22 cellular contexts compared by ENCODE assay signal in genomic region chr6:107070686-107071085, GRCh38. TPM values are rescaled to one million over a fixed set of nuclear protein-coding genes. Genes with fewer than 3 reads are reported as not detected.
DNase-seq lines count a peak whose midpoint lies in the region; ATAC-seq and TF ChIP-seq lines count a peak whose summit lies in the region.
"Had no signal": no experiment of that assay in that cellular context is flagged by ENCODE, and none has a peak within 500 bp of the region (broad histone marks: within the 10 kb centered on the region; RNA-seq: fewer than 3 reads in every experiment).

No MANE protein-coding gene starts in this region.

- H3K23me2 ChIP-seq in H9 (ENCODE audit: insufficient read length, low read depth, low read length, poor library complexity, severe bottlenecking), result no peaks in the 10 kb centered on the region

- H3K18ac ChIP-seq in H9 (ENCODE audit: insufficient read length, low read depth, low read length), result no peak overlapping the region
- no peak overlapping the region for H3K18ac ChIP-seq in neuronal stem cell (ENCODE audit: low read length)

- no peak for ATAC-seq in HG02623 (IDR thresholded peaks at IDR 0.05; ENCODE audit: unreplicated experiment)
- ATAC-seq: A549; CD8-positive, alpha-beta T cell; GM12878 had no signal

- H3K27ac ChIP-seq in H9 (ENCODE audit: insufficient read length, low read depth, low read length), result no peak overlapping the region
- no peak overlapping the region for H3K27ac ChIP-seq in endodermal cell (ENCODE audit: low read depth, low read length)
- no peak overlapping the region for H3K27ac ChIP-seq in neuronal stem cell (replicated peaks; ENCODE audit: low read length)
- H3K27ac ChIP-seq: 22Rv1; A549; BLaER1 treated with 17β-estradiol and CSF1 and Interleukin-3, amounts not matched to agents 10 nM and 100 nM; C4-2B had no signal

- H4K91ac ChIP-seq in H9 (ENCODE audit: insufficient read length, low read depth, low read length) (no peak overlapping the region), neuronal stem cell (ENCODE audit: low read depth, low read length, poor library complexity) (no peak overlapping the region)

- H3K79me1 ChIP-seq in H9 (ENCODE audit: insufficient read depth, low read depth, low read length, poor library complexity, severe bottlenecking) (no peaks in the 10 kb centered on the region), neuronal stem cell (ENCODE audit: low read depth, low read length) (peaks cover 3% of the 10 kb centered on the region)

- peaks cover 13 to 82% (median 64%) of the 10 kb centered on the region in 3 experiments; a peak in 6 of 7 replicates for H3K36me3 Mint-ChIP-seq in H9 (ENCODE audit: insufficient read depth in 1 of 3, low read depth in 3 of 3)
- H3K36me3 Mint-ChIP-seq in endodermal cell (ENCODE audit: low read depth), result peaks cover 48% of the 10 kb centered on the region

- no peak overlapping the region for H3T11ph ChIP-seq in H9 (ENCODE audit: low read length)

- H4K5ac ChIP-seq in H9 (ENCODE audit: insufficient read length, low read depth, low read length), result no peak overlapping the region

- H2BK5ac ChIP-seq in H9 (ENCODE audit: insufficient read length, low read length) (no peak overlapping the region), neuronal stem cell (ENCODE audit: low read length) (peak overlapping the region; percentile 44)

- no peak overlapping the region for H2BK12ac ChIP-seq in H9 (ENCODE audit: insufficient read length, low read depth, low read length)
- H2BK12ac ChIP-seq in neuronal stem cell (ENCODE audit: low read length), result no peak overlapping the region

- H3K27ac Mint-ChIP-seq in H9 (peak overlapping the region in 2 of 3 experiments; percentile 56 to 57; a peak in 1 of 7 replicates), endodermal cell (peak overlapping the region; percentile 21)
- H3K27ac Mint-ChIP-seq: B cell; CD4-positive, alpha-beta T cell; CD8-positive, alpha-beta T cell had no signal

- H3K4me1 Mint-ChIP-seq in H9 (peaks cover 22 to 24% of the 10 kb centered on the region in 2 experiments), endodermal cell (peaks cover 38% of the 10 kb centered on the region)
- H3K4me1 Mint-ChIP-seq: B cell had no signal

- no peak overlapping the region for H3K4me2 ChIP-seq in H9 (ENCODE audit: insufficient read depth, insufficient read length, low read length)
- no peak overlapping the region for H3K4me2 ChIP-seq in neuronal stem cell (ENCODE audit: insufficient read depth, low read length, poor library complexity, severe bottlenecking)
- H3K4me2 ChIP-seq: A549; BLaER1 treated with 17β-estradiol and CSF1 and Interleukin-3, amounts not matched to agents 10 nM and 100 nM had no signal

- no peak overlapping the region for H3K56ac ChIP-seq in H9 (ENCODE audit: insufficient read length, low read depth, low read length)

- H3K14ac ChIP-seq in H9 (ENCODE audit: insufficient read depth, low read length) (no peak overlapping the region), neuronal stem cell (ENCODE audit: low read length) (no peak overlapping the region)

- no peaks in the 10 kb centered on the region for H3K79me2 ChIP-seq in H9 (ENCODE audit: insufficient read depth, low read length)

- no peaks in the 10 kb centered on the region; the same call in 1 of the 2 replicates for H3K4me1 ChIP-seq in H9 (ENCODE audit: insufficient read depth, low read length)
- H3K4me1 ChIP-seq in endodermal cell (ENCODE audit: control insufficient read depth, insufficient read depth, low read length), result peaks cover 23% of the 10 kb centered on the region
- no peaks in the 10 kb centered on the region for H3K4me1 ChIP-seq in neuronal stem cell (ENCODE audit: control insufficient read depth in 2 of 2, insufficient read depth in 1 of 2, low read depth in 1 of 2, low read length in 2 of 2)
- H3K4me1 ChIP-seq: A549 had no signal

- H3K4me3 Mint-ChIP-seq in H9 (no peak overlapping the region), endodermal cell (no peak overlapping the region)
- H3K4me3 Mint-ChIP-seq: B cell; CD4-positive, alpha-beta T cell; CD8-positive, alpha-beta T cell had no signal

- peaks cover 14% of the 10 kb centered on the region for H3K36me3 ChIP-seq in endodermal cell (ENCODE audit: control insufficient read depth, insufficient read depth, low read length)
- peaks cover 15 to 85% of the 10 kb centered on the region in 2 donors for H3K36me3 ChIP-seq in neuronal stem cell (replicated peaks in 1 of 2; ENCODE audit: control insufficient read depth in 2 of 2, insufficient read depth in 2 of 2, low read length in 2 of 2)

- no peak overlapping the region for H3K4ac ChIP-seq in H9 (ENCODE audit: low read depth, low read length)
- H3K4ac ChIP-seq in neuronal stem cell (ENCODE audit: low read length), result no peak overlapping the region

- H3K9ac ChIP-seq in H9 (ENCODE audit: extremely low read depth, insufficient read length, low read length) (no peak overlapping the region), endodermal cell (ENCODE audit: extremely low read depth, low read length, poor library complexity, severe bottlenecking) (no peak overlapping the region), neuronal stem cell (ENCODE audit: low read depth, low read length, poor library complexity) (no peak overlapping the region)
- H3K9ac ChIP-seq: BLaER1 treated with 17β-estradiol and CSF1 and Interleukin-3, amounts not matched to agents 10 nM and 100 nM had no signal

- H2AK5ac ChIP-seq in H9 (ENCODE audit: insufficient read length, low read length), result no peak overlapping the region
- H2AK5ac ChIP-seq in neuronal stem cell (ENCODE audit: low read depth, low read length), result no peak overlapping the region

- no peak overlapping the region for H4K8ac ChIP-seq in H9 (replicated peaks; ENCODE audit: insufficient read length, low read depth, low read length)
- no peak overlapping the region for H4K8ac ChIP-seq in neuronal stem cell (ENCODE audit: low read depth, low read length)

- H3K27me3 ChIP-seq in H9 (ENCODE audit: insufficient read depth, low read length) (no peaks in the 10 kb centered on the region), endodermal cell (ENCODE audit: control insufficient read depth, insufficient read depth, low read length, poor library complexity, severe bottlenecking) (no peaks in the 10 kb centered on the region), neuronal stem cell (ENCODE audit: control insufficient read depth in 3 of 3, insufficient read depth in 3 of 3, low read depth in 1 of 3, low read length in 3 of 3) (no peaks in the 10 kb centered on the region)
- H3K27me3 ChIP-seq: BLaER1 treated with 17β-estradiol and CSF1 and Interleukin-3, amounts not matched to agents 10 nM and 100 nM had no signal

- H3K9me3 Mint-ChIP-seq in H9, result no peaks in the 10 kb centered on the region; a peak in 1 of 5 replicates
- no peaks in the 10 kb centered on the region for H3K9me3 Mint-ChIP-seq in endodermal cell
- H3K9me3 Mint-ChIP-seq: CD4-positive, alpha-beta T cell; CD8-positive, alpha-beta T cell had no signal

- DNase-seq in H9 (no peak), endodermal cell (no peak), neuronal stem cell (ENCODE audit: low spot score) (no peak)
- DNase-seq in NK-92 treated with Interleukin-12 subunit alpha and Interleukin-12 subunit beta, amount 100 ng/mL, for 24 hours (lab: John Stamatoyannopoulos, UW), result no peak
- no peak for DNase-seq in activated effector memory CD4-positive, alpha-beta T cell treated with Interleukin-2 at 50 U/mL for 16 hours
- DNase-seq: AML-193; Caco-2; Calu3; CD4-positive, alpha-beta T cell; CD8-positive, alpha-beta T cell; DMS53; DMS79; DND-41; EL; GDM1 had no signal

- H2BK20ac ChIP-seq in H9 (ENCODE audit: low read depth, low read length, poor library complexity, severe bottlenecking), result no peak overlapping the region

- H3K23ac ChIP-seq in H9 (ENCODE audit: insufficient read length, low read depth, low read length), result no peak overlapping the region
- H3K23ac ChIP-seq in neuronal stem cell (ENCODE audit: low read depth, low read length, poor library complexity), result peak overlapping the region; percentile 48

- H3K9me3 ChIP-seq in H9 (ENCODE audit: control insufficient read depth, low read depth, low read length) (no peaks in the 10 kb centered on the region), endodermal cell (ENCODE audit: control insufficient read depth, low read length) (no peaks in the 10 kb centered on the region), neuronal stem cell (replicated peaks in 1 of 2; ENCODE audit: control insufficient read depth in 2 of 2, insufficient read depth in 1 of 2, low read depth in 1 of 2, low read length in 2 of 2) (peaks cover 0 to 3% of the 10 kb centered on the region in 2 donors)
- H3K9me3 ChIP-seq: A549; BLaER1 treated with 17β-estradiol and CSF1 and Interleukin-3, amounts not matched to agents 10 nM and 100 nM; Caco-2 had no signal

- TF ChIP-seq CTCF in H9 (conservative IDR thresholded peaks at IDR 0.05) (no peak), endodermal cell (conservative IDR thresholded peaks at IDR 0.05) (no peak)

- H2AFZ ChIP-seq in H9 (ENCODE audit: low read length), result no peak overlapping the region
- H2AFZ ChIP-seq in neuronal stem cell (ENCODE audit: low read length), result no peak overlapping the region

- H4K20me1 ChIP-seq in H9 (ENCODE audit: control insufficient read depth, insufficient read depth, insufficient read length), result no peaks in the 10 kb centered on the region

- H2BK120ac ChIP-seq in H9 (ENCODE audit: low read depth, low read length, poor library complexity, severe bottlenecking), result no peak overlapping the region
- H2BK120ac ChIP-seq in neuronal stem cell (ENCODE audit: low read depth, low read length), result no peak overlapping the region

- H3K4me3 ChIP-seq in endodermal cell (ENCODE audit: low read length) (no peak overlapping the region), neuronal stem cell (ENCODE audit: low read length in 2 of 2) (no peak overlapping the region)
- H3K4me3 ChIP-seq: A549; BLaER1 treated with 17β-estradiol and CSF1 and Interleukin-3, amounts not matched to agents 10 nM and 100 nM; GM12878 had no signal

- no CpG with 5 or more reads among the region's 12 CpGs for WGBS in H9 (ENCODE audit: extremely low coverage, insufficient read length, low lambda C conversion rate)
- 92 to 93% methylated on average over 2 to 12 of the region's 12 CpGs for WGBS in endodermal cell (ENCODE audit: insufficient coverage in 1 of 2, insufficient read length in 1 of 2), 2 experiments
- WGBS in neuronal stem cell (ENCODE audit: extremely low coverage in 2 of 2, insufficient read length in 2 of 2, insufficient replicate concordance in 1 of 2), 2 donors, result no CpG with 5 or more reads among the region's 12 CpGs

- H3K27me3 Mint-ChIP-seq in H9 (ENCODE audit: low read depth), result no peaks in the 10 kb centered on the region
- no peaks in the 10 kb centered on the region for H3K27me3 Mint-ChIP-seq in endodermal cell (ENCODE audit: insufficient read depth)
- H3K27me3 Mint-ChIP-seq: B cell; CD4-positive, alpha-beta T cell had no signal

- no peak overlapping the region for H2BK15ac ChIP-seq in H9 (ENCODE audit: low read depth, low read length)
- no peak overlapping the region for H2BK15ac ChIP-seq in neuronal stem cell (ENCODE audit: low read length)

RNA-seq across cellular contexts. Expression of gene MTRES1, which starts 42.7 kb away (rescaled TPM):
- 12.4 and 14.8 TPM in 2 replicates for total RNA-seq in H9 (2021)
- total RNA-seq in endodermal cell, result 10 to 100 TPM; 20.5 to 26.1 TPM
- 23.4 TPM for polyA plus RNA-seq in endodermal cell (2013, experiment 1 of 2)
- polyA plus RNA-seq in endodermal cell (2013, experiment 2 of 2), result 20.4 TPM
- 18.8 TPM for polyA plus RNA-seq in neuronal stem cell (2013, experiment 1 of 2)
- polyA plus RNA-seq in neuronal stem cell (2013, experiment 2 of 2), result 19.2 TPM

RNA-seq across cellular contexts. Expression of gene BEND3, which starts 44.6 kb away (rescaled TPM):
- total RNA-seq in H9 (2021), result 70.2 and 72.1 TPM in 2 replicates
- 10 to 100 TPM; 18.0 to 28.6 TPM for total RNA-seq in endodermal cell
- polyA plus RNA-seq in endodermal cell (2013, experiment 1 of 2), result 8.2 TPM
- 7.8 TPM for polyA plus RNA-seq in endodermal cell (2013, experiment 2 of 2)
- 4.8 TPM for polyA plus RNA-seq in neuronal stem cell (2013, experiment 1 of 2)
- 5.1 TPM for polyA plus RNA-seq in neuronal stem cell (2013, experiment 2 of 2)
